Comparison of ENCODE assay signal across 21 cellular contexts in genomic region chr16:6803171-6803570, GRCh38.
"Had no signal": no experiment of that assay in that cellular context is flagged by ENCODE, and none has a peak within 500 bp of the region (broad histone marks: within the 10 kb centered on the region; RNA-seq: fewer than 3 reads in every experiment).

No MANE protein-coding gene starts in this region.

- DNase-seq: immature natural killer cell; islet precursor cell; left ventricle myocardium inferior; midbrain; mucosa of descending colon; naive thymus-derived CD4-positive, alpha-beta T cell; ovary; posterior cingulate gyrus; retina; right cardiac atrium; stimulated activated CD4-positive, alpha-beta T cell treated with anti-CD3 and anti-CD28 coated beads, Interleukin-4, amount 100 ng/mL, for 24 hours; stimulated activated naive CD4-positive, alpha-beta T cell; stimulated activated naive CD8-positive, alpha-beta T cell treated with anti-CD3 and anti-CD28 coated beads, Interleukin-15, amount 100 ng/mL, for 72 hours; tibial artery; trophoblast cell; upper lobe of right lung had no signal

- H3K36me3 ChIP-seq: left ventricle myocardium inferior, ovary, prostate gland, suprapubic skin, thoracic aorta, tibial artery, upper lobe of right lung had no signal

- H3K9me3 ChIP-seq: mucosa of descending colon, ovary, prostate gland, thoracic aorta, tibial artery, upper lobe of right lung had no signal

- H3K4me1 ChIP-seq: left ventricle myocardium inferior, prostate gland, suprapubic skin, tibial artery, upper lobe of right lung had no signal

- H3K27me3 ChIP-seq: ovary, suprapubic skin, tibial artery, upper lobe of right lung had no signal

- H3K27ac ChIP-seq: left ventricle myocardium inferior, ovary, prostate gland, skin epidermis, suprapubic skin, thoracic aorta, tibial artery, upper lobe of right lung had no signal

- H3K4me3 ChIP-seq: left ventricle myocardium inferior, lung, mucosa of descending colon, ovary, prostate gland, skin epidermis, suprapubic skin, thoracic aorta, tibial artery, upper lobe of right lung had no signal
